ENCODE assay signal across 23 cellular contexts in genomic region chr3:70970952-70971351, GRCh38.
DNase-seq lines count a peak whose midpoint lies in the region; ATAC-seq and TF ChIP-seq lines count a peak whose summit lies in the region.
"Had no signal": no experiment of that assay in that cellular context is flagged by ENCODE, and none has a peak within 500 bp of the region (broad histone marks: within the 10 kb centered on the region; RNA-seq: fewer than 3 reads in every experiment).

No MANE protein-coding gene starts in this region.

- no peaks in the 10 kb centered on the region for H3K27me3 ChIP-seq in esophagus muscularis mucosa
- H3K27me3 ChIP-seq: BLaER1 treated with 17β-estradiol and CSF1 and Interleukin-3, amounts not matched to agents 10 nM and 100 nM; body of pancreas; colonic mucosa; uterus had no signal

- H3K27ac ChIP-seq in esophagus muscularis mucosa (replicated peaks in 1 of 4): peak overlapping the region; percentile 50 to 69 (median 56)
- H3K27ac ChIP-seq: BLaER1 treated with 17β-estradiol and CSF1 and Interleukin-3, amounts not matched to agents 10 nM and 100 nM; body of pancreas; colonic mucosa; psoas muscle; uterus had no signal

- no peak for TF ChIP-seq EP300 in esophagus muscularis mucosa (IDR thresholded peaks at IDR 0.05)

- peak overlapping the region; percentile 10 for H3K27ac Mint-ChIP-seq in activated CD8-positive, alpha-beta T cell treated with anti-CD3 and anti-CD28 coated beads for 36 hours
- H3K27ac Mint-ChIP-seq in activated CD8-positive, alpha-beta T cell treated with anti-CD3 and anti-CD28 coated beads, Interleukin-2, amount 10 ng/mL, durations not matched to agents 7 days and 5 days: no peak overlapping the region
- H3K27ac Mint-ChIP-seq in T-cell: peak overlapping the region; percentile 57 to 64
- H3K27ac Mint-ChIP-seq in stimulated activated effector memory CD8-positive, alpha-beta T cell treated with anti-CD3 and anti-CD28 coated beads, Interleukin-12 subunit alpha, Interleukin-12 subunit beta, amount 100 ng/mL, for 72 hours: peak overlapping the region; percentile 29

- TF ChIP-seq CTCF in activated CD8-positive, alpha-beta T cell treated with anti-CD3 and anti-CD28 coated beads for 36 hours (IDR thresholded peaks at IDR 0.05): no peak
- TF ChIP-seq CTCF in esophagus muscularis mucosa (IDR thresholded peaks at IDR 0.05): no peak

- peaks cover 22 to 96% (median 90%) of the 10 kb centered on the region in 4 donors for H3K4me1 ChIP-seq in esophagus muscularis mucosa
- H3K4me1 ChIP-seq: body of pancreas, colonic mucosa, psoas muscle, uterus had no signal

- H3K9me3 Mint-ChIP-seq in activated CD8-positive, alpha-beta T cell treated with anti-CD3 and anti-CD28 coated beads for 36 hours: no peaks in the 10 kb centered on the region
- H3K9me3 Mint-ChIP-seq in activated CD8-positive, alpha-beta T cell treated with anti-CD3 and anti-CD28 coated beads, Interleukin-2, amount 10 ng/mL, durations not matched to agents 7 days and 5 days (ENCODE audit: insufficient read depth): no peaks in the 10 kb centered on the region
- H3K9me3 Mint-ChIP-seq in T-cell: no peaks in the 10 kb centered on the region
- no peaks in the 10 kb centered on the region for H3K9me3 Mint-ChIP-seq in stimulated activated effector memory CD8-positive, alpha-beta T cell treated with anti-CD3 and anti-CD28 coated beads, Interleukin-12 subunit alpha, Interleukin-12 subunit beta, amount 100 ng/mL, for 72 hours
- H3K9me3 Mint-ChIP-seq: activated naive CD4-positive, alpha-beta T cell treated with anti-CD3 and anti-CD28 coated beads, Interleukin-2, amount 50 U/mL, for 72 hours; natural killer cell treated with Interleukin-12 subunit alpha and Interleukin-12 subunit beta and Interleukin-15 and Interleukin-18, amount 100 ng/mL, for 72 hours had no signal

- no peak for TF ChIP-seq POLR2A in esophagus muscularis mucosa (IDR thresholded peaks at IDR 0.05; ENCODE audit: low read depth)

- no peak overlapping the region for H3K4me3 ChIP-seq in esophagus muscularis mucosa
- H3K4me3 ChIP-seq: BLaER1 treated with 17β-estradiol and CSF1 and Interleukin-3, amounts not matched to agents 10 nM and 100 nM; body of pancreas; colonic mucosa; psoas muscle; skin epidermis; uterus had no signal

- POLR2A ChIA-PET in activated CD8-positive, alpha-beta T cell treated with anti-CD3 and anti-CD28 coated beads for 36 hours (lab: Charles Lee): interaction anchor here (1.0 to 1.1 kb wide), 2 partner anchors 10 to 14 kb away, joined by 3 to 5 read pairs; no protein-coding TSS in a partner anchor
- POLR2A ChIA-PET in activated CD8-positive, alpha-beta T cell treated with anti-CD3 and anti-CD28 coated beads, Interleukin-2, amount 10 ng/mL, durations not matched to agents 7 days and 5 days (lab: Charles Lee): no interaction called here
- POLR2A ChIA-PET in T-cell (lab: Charles Lee): interaction anchor here in 1 of 2 donors (0.6 kb wide), 1 partner anchor 202 kb away, joined by 6 read pairs; no protein-coding TSS in a partner anchor

- 58% methylated on average over 6 of the region's 6 CpGs for WGBS in esophagus muscularis mucosa

- peaks cover 73% of the 10 kb centered on the region for H3K36me3 Mint-ChIP-seq in activated CD8-positive, alpha-beta T cell treated with anti-CD3 and anti-CD28 coated beads for 36 hours (ENCODE audit: low read depth)
- peaks cover 67% of the 10 kb centered on the region for H3K36me3 Mint-ChIP-seq in activated CD8-positive, alpha-beta T cell treated with anti-CD3 and anti-CD28 coated beads, Interleukin-2, amount 10 ng/mL, durations not matched to agents 7 days and 5 days (ENCODE audit: low read depth)
- H3K36me3 Mint-ChIP-seq in T-cell: peaks cover 68% of the 10 kb centered on the region
- peaks cover 100% of the 10 kb centered on the region for H3K36me3 Mint-ChIP-seq in stimulated activated effector memory CD8-positive, alpha-beta T cell treated with anti-CD3 and anti-CD28 coated beads, Interleukin-12 subunit alpha, Interleukin-12 subunit beta, amount 100 ng/mL, for 72 hours

- H3K27me3 Mint-ChIP-seq in activated CD8-positive, alpha-beta T cell treated with anti-CD3 and anti-CD28 coated beads for 36 hours: no peaks in the 10 kb centered on the region
- H3K27me3 Mint-ChIP-seq in activated CD8-positive, alpha-beta T cell treated with anti-CD3 and anti-CD28 coated beads, Interleukin-2, amount 10 ng/mL, durations not matched to agents 7 days and 5 days (ENCODE audit: low read depth): no peaks in the 10 kb centered on the region
- no peaks in the 10 kb centered on the region for H3K27me3 Mint-ChIP-seq in T-cell
- H3K27me3 Mint-ChIP-seq: natural killer cell treated with Interleukin-12 subunit alpha and Interleukin-12 subunit beta and Interleukin-15 and Interleukin-18, amount 100 ng/mL, for 72 hours had no signal

- peaks cover 16 to 90% (median 62%) of the 10 kb centered on the region in 4 donors for H3K36me3 ChIP-seq in esophagus muscularis mucosa
- H3K36me3 ChIP-seq: uterus had no signal

- ATAC-seq in activated CD8-positive, alpha-beta T cell treated with anti-CD3 and anti-CD28 coated beads for 36 hours: no peak
- no peak for ATAC-seq in activated CD8-positive, alpha-beta T cell treated with anti-CD3 and anti-CD28 coated beads, Interleukin-2, amount 10 ng/mL, durations not matched to agents 7 days and 5 days
- ATAC-seq in T-cell (replicated peaks in 1 of 4) (no peak), GM19463 (IDR thresholded peaks at IDR 0.05; ENCODE audit: unreplicated experiment) (no peak)
- ATAC-seq in stimulated activated effector memory CD8-positive, alpha-beta T cell treated with anti-CD3 and anti-CD28 coated beads, Interleukin-12 subunit alpha, Interleukin-12 subunit beta, amount 100 ng/mL, for 72 hours: no peak
- ATAC-seq: activated naive CD4-positive, alpha-beta T cell treated with anti-CD3 and anti-CD28 coated beads, Interleukin-2, amount 50 U/mL, for 72 hours; body of pancreas; natural killer cell treated with Interleukin-12 subunit alpha and Interleukin-12 subunit beta and Interleukin-15 and Interleukin-18, amount 100 ng/mL, for 72 hours; psoas muscle had no signal

- H3K9me3 ChIP-seq in esophagus muscularis mucosa: no peaks in the 10 kb centered on the region
- H3K9me3 ChIP-seq: body of pancreas, colonic mucosa, psoas muscle, uterus had no signal

- CTCF ChIA-PET in activated CD8-positive, alpha-beta T cell treated with anti-CD3 and anti-CD28 coated beads for 36 hours (lab: Charles Lee): no interaction called here
- CTCF ChIA-PET in activated CD8-positive, alpha-beta T cell treated with anti-CD3 and anti-CD28 coated beads, Interleukin-2, amount 10 ng/mL, durations not matched to agents 7 days and 5 days (lab: Charles Lee): no interaction called here
- CTCF ChIA-PET in T-cell (lab: Charles Lee): interaction anchor here in 1 of 2 donors (0.6 kb wide), 1 partner anchor 19 kb away, joined by 3 read pairs; no protein-coding TSS in a partner anchor

- H3K4me3 Mint-ChIP-seq in activated CD8-positive, alpha-beta T cell treated with anti-CD3 and anti-CD28 coated beads for 36 hours: no peak overlapping the region
- H3K4me3 Mint-ChIP-seq in activated CD8-positive, alpha-beta T cell treated with anti-CD3 and anti-CD28 coated beads, Interleukin-2, amount 10 ng/mL, durations not matched to agents 7 days and 5 days: no peak overlapping the region
- H3K4me3 Mint-ChIP-seq in T-cell: no peak overlapping the region
- no peak overlapping the region for H3K4me3 Mint-ChIP-seq in stimulated activated effector memory CD8-positive, alpha-beta T cell treated with anti-CD3 and anti-CD28 coated beads, Interleukin-12 subunit alpha, Interleukin-12 subunit beta, amount 100 ng/mL, for 72 hours
- H3K4me3 Mint-ChIP-seq: natural killer cell treated with Interleukin-12 subunit alpha and Interleukin-12 subunit beta and Interleukin-15 and Interleukin-18, amount 100 ng/mL, for 72 hours had no signal

- no peak for DNase-seq in activated CD8-positive, alpha-beta T cell treated with anti-CD3 and anti-CD28 coated beads for 36 hours
- no peak for DNase-seq in activated CD8-positive, alpha-beta T cell treated with anti-CD3 and anti-CD28 coated beads, Interleukin-2, amount 10 ng/mL, durations not matched to agents 7 days and 5 days
- DNase-seq in T-cell: no peak
- no peak for DNase-seq in esophagus muscularis mucosa (ENCODE audit: extremely low spot score)
- DNase-seq in stimulated activated effector memory CD8-positive, alpha-beta T cell treated with anti-CD3 and anti-CD28 coated beads, Interleukin-12 subunit alpha, Interleukin-12 subunit beta, amount 100 ng/mL, for 72 hours (ENCODE audit: low spot score in 2 of 2): no peak
- DNase-seq in AG08395 (ENCODE audit: low spot score): no peak
- DNase-seq in NCI-H1436 treated with DMSO at 0.1 percent for 48 hours (lab: John Stamatoyannopoulos, UW): no peak
- DNase-seq: activated T-cell treated with anti-CD3 and anti-CD28 coated beads for 4 hours; body of pancreas; colonic mucosa; glutamatergic neuron; mesendoderm; NCI-H1694; NCI-H774; psoas muscle; stimulated activated CD4-positive, alpha-beta T cell treated with anti-CD3 and anti-CD28 coated beads, Interleukin-4, amount 100 ng/mL, for 1 hour; T-helper 1 cell; uterus had no signal

- intact Hi-C loops in activated CD8-positive, alpha-beta T cell treated with anti-CD3 and anti-CD28 coated beads for 36 hours (cut with micrococcal nuclease): no loop called here
- intact Hi-C loops in esophagus muscularis mucosa (cut with DNase I): no loop called here

- peaks cover 22% of the 10 kb centered on the region for H3K4me1 Mint-ChIP-seq in activated CD8-positive, alpha-beta T cell treated with anti-CD3 and anti-CD28 coated beads for 36 hours (ENCODE audit: low read depth)
- H3K4me1 Mint-ChIP-seq in activated CD8-positive, alpha-beta T cell treated with anti-CD3 and anti-CD28 coated beads, Interleukin-2, amount 10 ng/mL, durations not matched to agents 7 days and 5 days (ENCODE audit: low read depth): no peaks in the 10 kb centered on the region
- peaks cover 2 to 17% (median 6%) of the 10 kb centered on the region in 3 donors for H3K4me1 Mint-ChIP-seq in T-cell
- peaks cover 29% of the 10 kb centered on the region for H3K4me1 Mint-ChIP-seq in stimulated activated effector memory CD8-positive, alpha-beta T cell treated with anti-CD3 and anti-CD28 coated beads, Interleukin-12 subunit alpha, Interleukin-12 subunit beta, amount 100 ng/mL, for 72 hours
